Comparison of ENCODE assay signal across 22 cellular contexts in genomic region chr1:200895448-200895799, GRCh38. TPM values are rescaled to one million over a fixed set of nuclear protein-coding genes. Genes with fewer than 3 reads are reported as not detected.
DNase-seq lines count a peak whose midpoint lies in the region; ATAC-seq and TF ChIP-seq lines count a peak whose summit lies in the region.
"Had no signal": no experiment of that assay in that cellular context is flagged by ENCODE, and none has a peak within 500 bp of the region (broad histone marks: within the 10 kb centered on the region; RNA-seq: fewer than 3 reads in every experiment).

No MANE protein-coding gene starts in this region.

- H2AFZ ChIP-seq in mammary epithelial cell (ENCODE audit: low read depth, low read length) (peak overlapping the region; percentile 83), smooth muscle cell (ENCODE audit: low read depth) (no peak overlapping the region)

- no peak overlapping the region for H3K4me3 ChIP-seq in HEK293 (ENCODE audit: low read depth, low read length)
- peak overlapping the region; percentile 48 to 76 (median 71) for H3K4me3 ChIP-seq in mammary epithelial cell (replicated peaks in 1 of 3; ENCODE audit: insufficient read depth in 1 of 3, low read depth in 2 of 3, low read length in 3 of 3)
- H3K4me3 ChIP-seq in left lung, result peak overlapping the region; percentile 27 to 32
- H3K4me3 ChIP-seq in smooth muscle cell, result peak overlapping the region; percentile 73
- H3K4me3 ChIP-seq: heart left ventricle had no signal

- no peak for DNase-seq in mammary epithelial cell
- DNase-seq in left lung, result no peak
- DNase-seq in smooth muscle cell (lab: John Stamatoyannopoulos, UW; ENCODE audit: unreplicated experiment), result no peak
- no peak for DNase-seq in NCI-H2107 treated with DMSO at 0.1 percent for 48 hours (lab: John Stamatoyannopoulos, UW; ENCODE audit: unreplicated experiment)
- no peak for DNase-seq in activated gamma-delta T cell (lab: John Stamatoyannopoulos, UW)
- DNase-seq in GM03348 (ENCODE audit: low spot score), result no peak
- no peak for DNase-seq in foreskin melanocyte
- DNase-seq: activated CD4-positive, alpha-beta T cell treated with anti-CD3 and anti-CD28 coated beads for 48 hours; activated T-cell treated with anti-CD3 and anti-CD28 coated beads, Interleukin-2, amount 50 U/mL, for 1 hour; AML-193; cerebellar nuclear complex; DMS153; heart left ventricle; IMR-90; NCI-H1417 treated with DMSO at 0.1 percent for 48 hours; NCI-H524 treated with DMSO at 0.1 percent for 48 hours; stimulated activated CD4-positive, alpha-beta T cell treated with anti-CD3 and anti-CD28 coated beads, Interleukin-12 subunit alpha, Interleukin-12 subunit beta, amount 100 ng/mL, for 4 hours; substantia nigra; T-helper 2 cell had no signal

- peak overlapping the region; percentile 67 for H3K9ac ChIP-seq in mammary epithelial cell (ENCODE audit: insufficient read depth, low read length)
- peak overlapping the region; percentile 40 for H3K9ac ChIP-seq in smooth muscle cell (ENCODE audit: low read depth)

- peak overlapping the region; percentile 91 for H3K4me2 ChIP-seq in mammary epithelial cell (ENCODE audit: insufficient read depth, low read depth, low read length)
- peak overlapping the region; percentile 75 for H3K4me2 ChIP-seq in smooth muscle cell

- H4K20me1 ChIP-seq in mammary epithelial cell (ENCODE audit: insufficient read depth, low read length) (no peaks in the 10 kb centered on the region), smooth muscle cell (ENCODE audit: low read depth) (peaks cover 16% of the 10 kb centered on the region)

- in situ Hi-C loops in mammary epithelial cell (cut with MboI; ENCODE audit: low sequenced_read_pairs in 2 of 2), result loop anchor here in 1 of 2 donors (10.0 kb wide), 1 partner anchor 149 kb away; no protein-coding TSS in a partner anchor

- H3K27me3 ChIP-seq in mammary epithelial cell (ENCODE audit: insufficient read depth, low read length) (no peaks in the 10 kb centered on the region), left lung (peaks cover 0 to 22% of the 10 kb centered on the region in 2 donors), smooth muscle cell (ENCODE audit: low read depth) (no peaks in the 10 kb centered on the region)

- BruUV-seq in mammary epithelial cell (replicated peaks; lab: Mats Ljungman, UMichigan), result no TSS peak

- intact Hi-C loops in mammary epithelial cell (cut with micrococcal nuclease) (loop anchor here (2.0 kb wide), 1 partner anchor 219 kb away; no protein-coding TSS in a partner anchor), left lung (cut with DNase I) (no loop called here)

- POLR2A ChIA-PET in HEK293 (lab: Yijun Ruan, JAX), result interaction anchor here (0.6 kb wide), 1 partner anchor 29 kb away, joined by 3 read pairs; no protein-coding TSS in a partner anchor

- peaks cover 8% of the 10 kb centered on the region for H3F3A ChIP-seq in smooth muscle cell (ENCODE audit: low read depth)

- CTCF ChIA-PET in HEK293 (lab: Yijun Ruan, JAX) (no interaction called here), mammary epithelial cell (lab: Charles Lee; ENCODE audit: low non-redundant PET) (interaction anchor here (0.6 to 0.7 kb wide), 2 partner anchors 24 to 270 kb away, joined by 4 to 16 read pairs; no protein-coding TSS in a partner anchor)

- TF ChIP-seq CTCF in HEK293 (tag by site-specific recombination; IDR thresholded peaks at IDR 0.05) (no peak), mammary epithelial cell (conservative IDR thresholded peaks at IDR 0.05 in 1 of 2, IDR thresholded peaks at IDR 0.05 in 1 of 2; ENCODE audit: extremely low read depth in 1 of 2, insufficient read depth in 1 of 2, low read depth in 1 of 2, low read length in 2 of 2) (no peak), left lung (IDR thresholded peaks at IDR 0.05) (no peak), smooth muscle cell (IDR thresholded peaks at IDR 0.05; ENCODE audit: borderline replicate concordance, insufficient read depth, poor library complexity, severe bottlenecking) (no peak)

- peaks cover 32% of the 10 kb centered on the region for H3K79me2 ChIP-seq in mammary epithelial cell (ENCODE audit: insufficient read depth, low read length)
- H3K79me2 ChIP-seq in smooth muscle cell (ENCODE audit: low read depth), result peaks cover 9% of the 10 kb centered on the region

- no peak overlapping the region for H3K27ac ChIP-seq in HEK293 (ENCODE audit: extremely low read depth, low read depth, low read length)
- H3K27ac ChIP-seq in mammary epithelial cell (ENCODE audit: insufficient read depth, low read depth, low read length), result peak overlapping the region; percentile 59
- peak overlapping the region; percentile 13 to 70 for H3K27ac ChIP-seq in left lung
- peak overlapping the region; percentile 79 for H3K27ac ChIP-seq in smooth muscle cell (ENCODE audit: low read depth)
- H3K27ac ChIP-seq: heart left ventricle had no signal

- dilution Hi-C loops in mammary epithelial cell (cut with HindIII; ENCODE audit: low sequenced_read_pairs), result no loop called here

- H3K36me3 ChIP-seq in HEK293 (ENCODE audit: control insufficient read depth in 2 of 2, insufficient read depth in 1 of 2, low read length in 2 of 2) (peaks cover 0 to 16% of the 10 kb centered on the region in 2 experiments; a peak in 1 of 3 replicates), mammary epithelial cell (ENCODE audit: insufficient read depth, low read length) (no peaks in the 10 kb centered on the region), left lung (no peaks in the 10 kb centered on the region), smooth muscle cell (ENCODE audit: low read depth) (no peaks in the 10 kb centered on the region)
- H3K36me3 ChIP-seq: heart left ventricle had no signal

- no peaks in the 10 kb centered on the region for H3K9me3 ChIP-seq in HEK293 (ENCODE audit: control insufficient read depth, insufficient read depth, low read depth, low read length)
- H3K9me3 ChIP-seq in mammary epithelial cell (replicated peaks; ENCODE audit: insufficient read depth, low read length), result no peaks in the 10 kb centered on the region
- H3K9me3 ChIP-seq in left lung, result no peaks in the 10 kb centered on the region
- no peaks in the 10 kb centered on the region for H3K9me3 ChIP-seq in smooth muscle cell (replicated peaks; ENCODE audit: low read depth)
- H3K9me3 ChIP-seq: heart left ventricle had no signal

- 79% methylated on average over 7 of the region's 8 CpGs for WGBS in mammary epithelial cell (ENCODE audit: low coverage, missing lambda C conversion rate)
- WGBS in smooth muscle cell (ENCODE audit: low lambda C conversion rate), result 79% methylated on average over 8 of the region's 8 CpGs

- peak; percentile 56 for ATAC-seq in left lung
- ATAC-seq: heart left ventricle had no signal

- H3K4me1 ChIP-seq in HEK293 (ENCODE audit: control insufficient read depth, insufficient read depth, low read length) (peaks cover 4% of the 10 kb centered on the region; the same call in 1 of the 2 replicates), mammary epithelial cell (ENCODE audit: insufficient read depth, low read length) (peaks cover 46% of the 10 kb centered on the region), left lung (peaks cover 10 to 23% of the 10 kb centered on the region in 2 donors), smooth muscle cell (ENCODE audit: low read depth) (peaks cover 41% of the 10 kb centered on the region)

TF ChIP-seq in HEK293, 187 proteins besides CTCF, POLR2A, EP300 and RAD21:
- TF ChIP-seq ATF2 (tag by site-specific recombination; IDR thresholded peaks at IDR 0.05; ENCODE audit: low read depth), result no peak
- peak; percentile 77 for TF ChIP-seq SCRT2 (tag by site-specific recombination; IDR thresholded peaks at IDR 0.05)
- 0 out of 2 replicates have a peak, but pooled peaks have one; percentile 38 for TF ChIP-seq SCRT1 (tag by site-specific recombination; IDR thresholded peaks at IDR 0.05; ENCODE audit: borderline replicate concordance)

RNA-seq across cellular contexts. Expression of gene INAVA, which starts 0.7 kb away (rescaled TPM):
- total RNA-seq in mammary epithelial cell (10 to 100 TPM; 26.5 to 27.2 TPM), left lung (10 to 100 TPM in 1 of 2 donors, 1 to 10 TPM in 1; 5.5 to 23.7 TPM), smooth muscle cell (9.5 and 16.9 TPM in 2 replicates)
- polyA plus RNA-seq in mammary epithelial cell (11.4 TPM), smooth muscle cell (10.1 and 14.9 TPM in 2 replicates)
- 17.4 TPM for polyA minus RNA-seq in mammary epithelial cell

RNA-seq across cellular contexts. Expression of gene GPR25, which starts 22.6 kb away (rescaled TPM):
- total RNA-seq in mammary epithelial cell (not detected), left lung (under 1 TPM; 0.26 to 0.52 TPM), smooth muscle cell (not detected in 2 replicates)
- polyA plus RNA-seq in mammary epithelial cell (not detected), smooth muscle cell (not detected in 2 replicates)
- not detected for polyA minus RNA-seq in mammary epithelial cell
- total RNA-seq: heart left ventricle, IMR-90, osteoblast, RPMI7951 had no signal
- polyA plus RNA-seq: heart left ventricle, IMR-90 had no signal
